Comparison of ENCODE assay signal across 2 cellular contexts in genomic region chr12:53034459-53034858, GRCh38.
TF ChIP-seq lines count a peak whose summit lies in the region.

No MANE protein-coding gene starts in this region.

TF ChIP-seq in HepG2, 621 proteins besides CTCF, POLR2A, EP300 and RAD21:
- peak; percentile 20 for TF ChIP-seq RBM22 (optimal IDR thresholded peaks at IDR 0.05; ENCODE audit: low read length)
- peak; percentile 13; the same call in 1 of the 2 replicates for TF ChIP-seq FOSL2 (CRISPR knock-in tag; IDR thresholded peaks at IDR 0.05)
- no peak for TF ChIP-seq HOXA3 (CRISPR knock-in tag; IDR thresholded peaks at IDR 0.05)
- TF ChIP-seq ZNF564 (CRISPR knock-in tag; IDR thresholded peaks at IDR 0.05) = no peak

TF ChIP-seq in endothelial cell of umbilical vein, 7 proteins besides CTCF, POLR2A, EP300 and RAD21:
- TF ChIP-seq JUN (IDR thresholded peaks at IDR 0.05; ENCODE audit: borderline replicate concordance, insufficient read depth, insufficient read length, low read depth) (no peak), GATA2 (IDR thresholded peaks at IDR 0.05; ENCODE audit: insufficient read depth, insufficient read length, low read depth, low read length) (no peak), FOS (IDR thresholded peaks at IDR 0.05; ENCODE audit: borderline replicate concordance, insufficient read depth, low read length) (no peak), POLR2AphosphoS5 (IDR thresholded peaks at IDR 0.05; ENCODE audit: insufficient read depth, low read depth, low read length) (no peak), EZH2 (IDR thresholded peaks at IDR 0.05; ENCODE audit: borderline replicate concordance, low read depth, low read length, severe bottlenecking) (no peak)
